ENCODE assay signal across 8 cellular contexts in genomic region chr2:231463698-231464575, GRCh38. TPM values are rescaled to one million over a fixed set of nuclear protein-coding genes. Genes with fewer than 3 reads are reported as not detected.
A peak's percentile ranks its signal among the peaks of the same experiment; 100 is the strongest.
DNase-seq lines count a peak whose midpoint lies in the region; ATAC-seq and TF ChIP-seq lines count a peak whose summit lies in the region.

Gene NCL (minus strand): TSS chr2:231464484. CDS start chr2:231464353, 131 bp downstream.

- 0% methylated on average over 99 to 102 of the region's 102 CpGs for WGBS in heart right ventricle, 2 donors

- no peaks in the 10 kb centered on the region for H3K27me3 ChIP-seq in heart right ventricle
- no peaks in the 10 kb centered on the region for H3K27me3 ChIP-seq in vagina

- H3K27ac ChIP-seq in heart right ventricle: peak within 1 kb of the TSS; percentile 82 to 100 (median 96)
- H3K27ac ChIP-seq in vagina: peak within 1 kb of the TSS; percentile 90

- DNase-seq in NCI-H1105 (lab: John Stamatoyannopoulos, UW): peak; percentile 68
- peak; percentile 46 to 93 for DNase-seq in SW 1271 (lab: John Stamatoyannopoulos, UW)
- DNase-seq in activated naive CD8-positive, alpha-beta T cell treated with anti-CD3 and anti-CD28 coated beads, Interleukin-2, amount 50 U/mL, for 16 hours (ENCODE audit: low read depth, low spot score): peak; percentile 76
- DNase-seq in heart right ventricle: peak; percentile 84 to 87
- DNase-seq in putamen (ENCODE audit: low spot score): peak; percentile 53
- DNase-seq in vagina (ENCODE audit: extremely low spot score in 2 of 2): no peak

- ATAC-seq in HG02623 (IDR thresholded peaks at IDR 0.05; ENCODE audit: unreplicated experiment) (peak; percentile 89), heart right ventricle (peak; percentile 71 to 84 (median 77))

- H3K4me1 ChIP-seq in heart right ventricle: peaks cover 0 to 54% (median 32%) of the 10 kb centered on the region in 9 donors
- H3K4me1 ChIP-seq in vagina: peaks cover 31% of the 10 kb centered on the region

- H3K9me3 ChIP-seq in heart right ventricle: no peaks in the 10 kb centered on the region
- no peaks in the 10 kb centered on the region for H3K9me3 ChIP-seq in vagina

- TF ChIP-seq CTCF in heart right ventricle (IDR thresholded peaks at IDR 0.05) (no peak), vagina (IDR thresholded peaks at IDR 0.05) (no peak)

- intact Hi-C loops in heart right ventricle (cut with DNase I): no loop called here
- intact Hi-C loops in vagina (cut with DNase I): loop anchor here (10.0 kb wide), 1 partner anchor 211 kb away; no protein-coding TSS in a partner anchor

- H3K4me3 ChIP-seq in heart right ventricle (peak within 1 kb of the TSS; percentile 56 to 100 (median 86)), vagina (peak within 1 kb of the TSS; percentile 76 to 100)

- H3K36me3 ChIP-seq in heart right ventricle: peaks cover 0 to 43% (median 37%) of the 10 kb centered on the region in 9 donors
- peaks cover 0 to 38% of the 10 kb centered on the region in 2 donors for H3K36me3 ChIP-seq in vagina

- peak; percentile 99 for TF ChIP-seq POLR2A in GM10847 (IDR thresholded peaks at IDR 0.05; ENCODE audit: extremely low read depth, insufficient read length)
- peak in 1 of 2 donors; percentile 99 for TF ChIP-seq POLR2A in vagina (IDR thresholded peaks at IDR 0.05)

RNA-seq across cellular contexts. Expression of gene NCL, which starts in this region (rescaled TPM):
- total RNA-seq in heart right ventricle (100 to 1,000 TPM; 237 to 363 (median 308) TPM), vagina (348 TPM)
- 100 to 1,000 TPM; 127 to 171 TPM for polyA plus RNA-seq in heart right ventricle

Comparison
In these comparisons a context has a peak if more than half of its experiments do, and no peak if none do; other contexts are left out.
1. DNase-seq: peak in NCI-H1105 (single experiment), SW 1271 (2 of 2), activated naive CD8-positive, alpha-beta T cell treated with anti-CD3 and anti-CD28 coated beads, Interleukin-2, amount 50 U/mL, for 16 hours (single experiment), heart right ventricle (2 of 2) and putamen (single experiment); none in vagina (0 of 2).